ENCODE assay signal across 27 cellular contexts in genomic region chr12:48767047-48767446, GRCh38. TPM values are rescaled to one million over a fixed set of nuclear protein-coding genes. Genes with fewer than 3 reads are reported as not detected.
DNase-seq lines count a peak whose midpoint lies in the region; ATAC-seq and TF ChIP-seq lines count a peak whose summit lies in the region.
"Had no signal": no experiment of that assay in that cellular context is flagged by ENCODE, and none has a peak within 500 bp of the region (broad histone marks: within the 10 kb centered on the region; RNA-seq: fewer than 3 reads in every experiment).

No MANE protein-coding gene starts in this region.

- TF ChIP-seq POLR2A in uterus (IDR thresholded peaks at IDR 0.05), result no peak

- H3K4me1 Mint-ChIP-seq in T-cell, result peaks cover 7 to 15% (median 7%) of the 10 kb centered on the region in 3 donors

- intact Hi-C loops in uterus (cut with DNase I; ENCODE audit: low total_unique reads), result no loop called here
- intact Hi-C loops in dorsolateral prefrontal cortex (cut with DNase I), result no loop called here

- H3K27me3 Mint-ChIP-seq in T-cell, result peaks cover 0 to 10% of the 10 kb centered on the region in 2 donors
- H3K27me3 Mint-ChIP-seq: CD4-positive, alpha-beta T cell had no signal

- H3K27ac ChIP-seq in uterus (peak overlapping the region; percentile 58 to 77), dorsolateral prefrontal cortex (peak overlapping the region in 1 of 59 donors; percentile 14)
- H3K27ac ChIP-seq: foreskin keratinocyte had no signal

- 0 out of 2 replicates have a peak, but pooled peaks cover 4% of the 10 kb centered on the region for H3F3A ChIP-seq in Loucy (ENCODE audit: low read depth)

- POLR2A ChIA-PET in T-cell (lab: Charles Lee), result no interaction called here

- H3K36me3 Mint-ChIP-seq in T-cell, result no peaks in the 10 kb centered on the region
- H3K36me3 Mint-ChIP-seq: memory B cell, naive B cell had no signal

- no peak overlapping the region for H3K4me3 Mint-ChIP-seq in T-cell
- H3K4me3 Mint-ChIP-seq: activated B cell treated with CpG ODN at 0.5 μM for 24 hours; activated CD8-positive, alpha-beta T cell treated with anti-CD3 and anti-CD28 coated beads for 36 hours; CD4-positive, alpha-beta T cell; memory B cell; naive B cell had no signal

- H3K4me2 ChIP-seq in Loucy (ENCODE audit: low read depth, low read length, poor library complexity, severe bottlenecking), result peak overlapping the region; percentile 93

- peaks cover 12% of the 10 kb centered on the region; the same call in 1 of the 2 replicates for H3K36me3 ChIP-seq in Loucy (ENCODE audit: insufficient read depth, low read length)
- no peaks in the 10 kb centered on the region for H3K36me3 ChIP-seq in uterus

- TF ChIP-seq CTCF in Loucy (conservative IDR thresholded peaks at IDR 0.05; ENCODE audit: low read length) (no peak), fibroblast of mammary gland (conservative IDR thresholded peaks at IDR 0.05; ENCODE audit: control insufficient read depth, insufficient read depth, low read depth, low read length) (no peak), uterus (IDR thresholded peaks at IDR 0.05) (no peak), dorsolateral prefrontal cortex (IDR thresholded peaks at IDR 0.05 in 54 of 56, conservative IDR thresholded peaks at IDR 0.05 in 2 of 56; ENCODE audit: low read depth in 1 of 56, partially characterized antibody in 56 of 56) (no peak)

- ATAC-seq in T-cell (replicated peaks in 1 of 4), result no peak
- ATAC-seq: activated CD8-positive, alpha-beta T cell treated with anti-CD3 and anti-CD28 coated beads for 36 hours; foreskin keratinocyte; SK-N-SH treated with all-trans-retinoic acid at 6 μM for 48 hours had no signal

- H3K9me2 ChIP-seq in Loucy (replicated peaks; ENCODE audit: low read depth, low read length), result no peaks in the 10 kb centered on the region

- H3K4me1 ChIP-seq in Loucy (ENCODE audit: insufficient read depth, low read length, poor library complexity, severe bottlenecking) (peaks cover 31% of the 10 kb centered on the region), uterus (no peaks in the 10 kb centered on the region)
- H3K4me1 ChIP-seq: HAP-1 had no signal

- H3K27me3 ChIP-seq in Loucy (ENCODE audit: insufficient read depth, low read length, poor library complexity, severe bottlenecking) (no peaks in the 10 kb centered on the region), uterus (no peaks in the 10 kb centered on the region), dorsolateral prefrontal cortex (no peaks in the 10 kb centered on the region)
- H3K27me3 ChIP-seq: cardiac muscle cell, foreskin keratinocyte, MG63 had no signal

- H2AFZ ChIP-seq in Loucy (ENCODE audit: low read length), result no peak overlapping the region

- H3K9ac ChIP-seq in Loucy (ENCODE audit: low read depth, low read length, poor library complexity, severe bottlenecking), result peak overlapping the region; percentile 62

- peak; percentile 53 for DNase-seq in fibroblast of mammary gland (ENCODE audit: low read depth)
- peak; percentile 29 for DNase-seq in iris pigment epithelial cell (ENCODE audit: low read depth)
- DNase-seq in uterus, result peak; percentile 51 to 55
- DNase-seq in superior temporal gyrus (ENCODE audit: extremely low spot score), result no peak
- no peak for DNase-seq in dorsolateral prefrontal cortex
- no peak for DNase-seq in T-cell
- DNase-seq: activated B cell treated with CpG ODN at 0.5 μM for 24 hours; activated CD8-positive, alpha-beta T cell treated with anti-CD3 and anti-CD28 coated beads for 36 hours; activated effector memory CD4-positive, alpha-beta T cell treated with anti-CD3 and anti-CD28 coated beads, Interleukin-2, amount 50 U/mL, for 16 hours; activated T-cell treated with anti-CD3 and anti-CD28 coated beads for 4 hours; CD4-positive, alpha-beta T cell; DMS153; foreskin keratinocyte; MG63; naive B cell; NCI-H1417 treated with DMSO at 0.1 percent for 48 hours; NCI-H2107; NCI-H510A treated with DMSO at 0.1 percent for 48 hours; occipital lobe; retina; stimulated activated CD8-positive, alpha-beta memory T cell treated with anti-CD3 and anti-CD28 coated beads, Interleukin-4, amount 100 ng/mL, for 48 hours; T-helper 9 cell had no signal

- H3K9me3 Mint-ChIP-seq in T-cell, result no peaks in the 10 kb centered on the region
- H3K9me3 Mint-ChIP-seq: activated B cell treated with CpG ODN at 0.5 μM for 24 hours; activated CD8-positive, alpha-beta T cell treated with anti-CD3 and anti-CD28 coated beads for 36 hours; CD4-positive, alpha-beta T cell; memory B cell; naive B cell had no signal

- H3K27ac Mint-ChIP-seq in T-cell, result no peak overlapping the region
- H3K27ac Mint-ChIP-seq: activated B cell treated with CpG ODN at 0.5 μM for 24 hours; CD4-positive, alpha-beta T cell; memory B cell; naive B cell had no signal

- no peak overlapping the region for H3K4me3 ChIP-seq in Loucy (ENCODE audit: low read length, poor library complexity, severe bottlenecking)
- H3K4me3 ChIP-seq in fibroblast of mammary gland (ENCODE audit: control insufficient read depth, low read depth, low read length), result no peak overlapping the region
- no peak overlapping the region for H3K4me3 ChIP-seq in uterus
- no peak overlapping the region for H3K4me3 ChIP-seq in dorsolateral prefrontal cortex
- H3K4me3 ChIP-seq: cardiac muscle cell, HAP-1, MG63 had no signal

- no peaks in the 10 kb centered on the region for H4K20me1 ChIP-seq in Loucy (ENCODE audit: insufficient read depth, low read length, poor library complexity, severe bottlenecking)

- CTCF ChIA-PET in T-cell (lab: Charles Lee), result no interaction called here

- no peaks in the 10 kb centered on the region for H3K79me2 ChIP-seq in Loucy (ENCODE audit: insufficient read depth, low read length)

- H3K9me3 ChIP-seq in Loucy (ENCODE audit: insufficient read depth, low read depth, low read length) (no peaks in the 10 kb centered on the region), uterus (no peaks in the 10 kb centered on the region)
- H3K9me3 ChIP-seq: HAP-1, MG63 had no signal

RNA-seq across cellular contexts. Expression of gene ADCY6, which starts 21.8 kb away (rescaled TPM):
- total RNA-seq in uterus (10 to 100 TPM; 10.6 to 75.8 (median 55.0) TPM), dorsolateral prefrontal cortex (10 to 100 TPM; 22.3 to 85.6 (median 50.9) TPM), T-cell (under 1 TPM in 4 of 5 donors, not detected in 1; 0.10 to 0.76 (median 0.66) TPM)
- total RNA-seq: activated CD8-positive, alpha-beta T cell treated with anti-CD3 and anti-CD28 coated beads for 36 hours; CD4-positive, alpha-beta T cell had no signal

RNA-seq across cellular contexts. Expression of gene CCNT1, which starts 50.5 kb away (rescaled TPM):
- total RNA-seq in uterus, result 10 to 100 TPM; 17.4 to 46.8 (median 33.9) TPM
- total RNA-seq in dorsolateral prefrontal cortex, result 10 to 100 TPM; 27.7 to 58.9 (median 38.1) TPM
- 100 to 1,000 TPM in 2 of 5 donors, 10 to 100 TPM in 3; 49.6 to 109 (median 57.7) TPM for total RNA-seq in T-cell

RNA-seq across cellular contexts. Expression of gene CACNB3, which starts 51.2 kb away (rescaled TPM):
- total RNA-seq in uterus (10 to 100 TPM in 2 of 4 donors, 1 to 10 TPM in 2; 5.9 to 62.2 (median 22.7) TPM), dorsolateral prefrontal cortex (100 to 1,000 TPM in 45 of 120 experiments, 10 to 100 TPM in 75; 26.9 to 136 (median 93.2) TPM), T-cell (10 to 100 TPM in 2 of 5 donors, 1 to 10 TPM in 3; 4.3 to 12.4 (median 8.9) TPM)

Comparison
In these comparisons a context has a peak if more than half of its experiments do, and no peak if none do; other contexts are left out.
1. DNase-seq: peak in fibroblast of mammary gland (single experiment), iris pigment epithelial cell (single experiment) and uterus (2 of 2); none in superior temporal gyrus (single experiment), dorsolateral prefrontal cortex (0 of 10) and T-cell (0 of 34).
2. RNA of gene ADCY6, which starts 21.8 kb away (total RNA-seq): 10.6 to 75.8 TPM in uterus and 22.3 to 85.6 TPM in dorsolateral prefrontal cortex; 0.10 to 0.76 TPM in T-cell; every median in the first group is over 4 times any median in the second.